ENCODE assay signal across 8 cellular contexts in genomic region chr13:41053384-41053826, GRCh38. TPM values are rescaled to one million over a fixed set of nuclear protein-coding genes. Genes with fewer than 3 reads are reported as not detected.
DNase-seq lines count a peak whose midpoint lies in the region; ATAC-seq and TF ChIP-seq lines count a peak whose summit lies in the region.

No MANE protein-coding gene starts in this region.

- TF ChIP-seq CTCF in fibroblast of villous mesenchyme (IDR thresholded peaks at IDR 0.05; ENCODE audit: insufficient read depth, low read depth, low read length) (no peak), dorsolateral prefrontal cortex (IDR thresholded peaks at IDR 0.05 in 54 of 56, conservative IDR thresholded peaks at IDR 0.05 in 2 of 56; ENCODE audit: low read depth in 1 of 56, partially characterized antibody in 56 of 56) (no peak)

- H3K4me3 ChIP-seq in fibroblast of villous mesenchyme (ENCODE audit: low read depth, low read length) (no peak overlapping the region), urinary bladder (ENCODE audit: low read depth, low read length) (no peak overlapping the region), dorsolateral prefrontal cortex (no peak overlapping the region)

- H3K4me1 ChIP-seq in urinary bladder (ENCODE audit: insufficient read depth), result peaks cover 2% of the 10 kb centered on the region

- 50% methylated on average over 2 of the region's 2 CpGs for WGBS in urinary bladder

- DNase-seq in CD1c-positive myeloid dendritic cell (ENCODE audit: extremely low spot score) (peak; percentile 72), NAMALWA (ENCODE audit: low spot score) (peak; percentile 77), fibroblast of villous mesenchyme (ENCODE audit: low read depth) (peak; percentile 85), occipital lobe (lab: John Stamatoyannopoulos, UW) (no peak), dorsolateral prefrontal cortex (no peak)
- DNase-seq in activated CD4-positive, alpha-beta T cell treated with anti-CD3 and anti-CD28 coated beads for 1 hour, result no peak

- intact Hi-C loops in dorsolateral prefrontal cortex (cut with DNase I), result no loop called here

- H3K36me3 ChIP-seq in urinary bladder (ENCODE audit: insufficient read depth), result no peaks in the 10 kb centered on the region

- peak overlapping the region; percentile 60 for H3K27ac ChIP-seq in urinary bladder (ENCODE audit: low read depth)
- peak overlapping the region in 3 of 59 donors; percentile 1 to 50 (median 25) for H3K27ac ChIP-seq in dorsolateral prefrontal cortex

- no peaks in the 10 kb centered on the region for H3K27me3 ChIP-seq in dorsolateral prefrontal cortex

- peak; percentile 47 for ATAC-seq in GM21717 (IDR thresholded peaks at IDR 0.05; ENCODE audit: unreplicated experiment)

RNA-seq across cellular contexts. Expression of gene WBP4, which starts 7.9 kb away (rescaled TPM):
- total RNA-seq in fibroblast of villous mesenchyme (5.2 and 6.9 TPM in 2 replicates), urinary bladder (14.5 TPM), occipital lobe (12.2 TPM), dorsolateral prefrontal cortex (10 to 100 TPM; 10.6 to 23.8 (median 17.6) TPM)
- 14.5 TPM for polyA plus RNA-seq in urinary bladder

RNA-seq across cellular contexts. Expression of gene ELF1, which starts 34.3 kb away (rescaled TPM):
- 38.3 and 43.6 TPM in 2 replicates for total RNA-seq in fibroblast of villous mesenchyme
- 83.9 TPM for total RNA-seq in urinary bladder
- polyA plus RNA-seq in urinary bladder, result 57.4 TPM
- total RNA-seq in occipital lobe, result 11.9 TPM
- 10 to 100 TPM in 119 of 120 experiments, 1 to 10 TPM in 1; 9.7 to 41.8 (median 20.2) TPM for total RNA-seq in dorsolateral prefrontal cortex

Comparison
In these comparisons a context has a peak if more than half of its experiments do, and no peak if none do; other contexts are left out.
1. DNase-seq: peak in CD1c-positive myeloid dendritic cell (single experiment), NAMALWA (single experiment) and fibroblast of villous mesenchyme (single experiment); none in occipital lobe (single experiment), activated CD4-positive, alpha-beta T cell treated with anti-CD3 and anti-CD28 coated beads for 1 hour (single experiment) and dorsolateral prefrontal cortex (0 of 10).